24 cellular contexts compared by ENCODE assay signal in the genomic region with DNA sequence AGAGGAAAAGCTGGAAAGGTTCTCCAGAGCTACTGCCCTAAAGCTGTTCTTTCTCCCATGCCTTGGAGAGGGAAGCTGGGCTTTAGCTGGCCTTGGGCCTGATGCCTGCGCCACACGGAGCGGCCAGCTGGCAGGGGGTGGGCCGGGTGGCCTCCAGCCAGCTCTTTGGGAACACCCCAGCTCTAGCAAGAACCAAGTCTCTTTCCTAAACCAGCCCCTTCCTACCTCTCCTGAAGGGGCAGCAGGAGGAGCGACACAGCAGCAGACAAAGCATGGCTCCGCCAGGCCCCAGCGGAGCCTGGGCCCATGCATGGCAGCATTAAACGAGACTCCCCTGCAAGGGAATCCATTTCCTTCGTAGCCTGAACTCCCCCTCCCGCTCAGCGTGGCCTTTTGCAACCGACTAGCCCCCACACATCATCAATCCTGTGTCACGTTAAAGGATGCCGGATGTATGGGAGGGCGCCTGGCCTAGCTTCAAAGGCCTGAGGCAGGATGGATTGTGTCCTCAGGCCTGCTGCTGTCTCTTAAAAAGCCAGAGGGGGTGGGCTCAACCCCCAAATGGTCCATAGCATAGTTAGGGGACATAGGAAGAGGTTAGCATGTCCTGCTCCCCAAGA. TPM values are rescaled to one million over a fixed set of nuclear protein-coding genes. Genes with fewer than 3 reads are reported as not detected.
DNase-seq lines count a peak whose midpoint lies in the region; ATAC-seq and TF ChIP-seq lines count a peak whose summit lies in the region.
"Had no signal": no experiment of that assay in that cellular context is flagged by ENCODE, and none has a peak within 500 bp of the region (broad histone marks: within the 10 kb centered on the region; RNA-seq: fewer than 3 reads in every experiment).

No MANE protein-coding gene starts in this region.

- H3K36me3 ChIP-seq in left ventricle myocardium inferior = peaks cover 85% of the 10 kb centered on the region
- H3K36me3 ChIP-seq in ovary = no peaks in the 10 kb centered on the region
- no peaks in the 10 kb centered on the region for H3K36me3 ChIP-seq in uterus

- peak overlapping the region; percentile 89 for H3K27ac ChIP-seq in left ventricle myocardium inferior (replicated peaks)
- H3K27ac ChIP-seq in ovary = no peak overlapping the region
- H3K27ac ChIP-seq in uterus = peak overlapping the region; percentile 75 to 81
- H3K27ac ChIP-seq: 22Rv1, parathyroid adenoma, PC-9, testis had no signal

- intact Hi-C loops in left ventricle myocardium inferior (cut with micrococcal nuclease) (no loop called here), left cardiac atrium (cut with DNase I) (no loop called here), head of caudate nucleus (cut with DNase I) (no loop called here), ovary (cut with DNase I) (no loop called here), uterus (cut with DNase I; ENCODE audit: low total_unique reads) (no loop called here)

- H3K27me3 ChIP-seq in left ventricle myocardium inferior (ENCODE audit: low read depth) = no peaks in the 10 kb centered on the region
- H3K27me3 ChIP-seq in ovary = no peaks in the 10 kb centered on the region
- H3K27me3 ChIP-seq in uterus = no peaks in the 10 kb centered on the region
- H3K27me3 ChIP-seq: testis had no signal

- peaks cover 68% of the 10 kb centered on the region for H3K4me1 ChIP-seq in left ventricle myocardium inferior
- peaks cover 8% of the 10 kb centered on the region for H3K4me1 ChIP-seq in ovary (ENCODE audit: insufficient read depth)
- H3K4me1 ChIP-seq in uterus = peaks cover 10 to 23% of the 10 kb centered on the region in 2 donors

- no peak for TF ChIP-seq CTCF in left ventricle myocardium inferior (IDR thresholded peaks at IDR 0.05; ENCODE audit: borderline replicate concordance)
- no peak for TF ChIP-seq CTCF in ovary (IDR thresholded peaks at IDR 0.05)
- TF ChIP-seq CTCF in uterus (IDR thresholded peaks at IDR 0.05) = no peak

- no peak for TF ChIP-seq EP300 in ovary (IDR thresholded peaks at IDR 0.05)

- H3K9me3 ChIP-seq in left ventricle myocardium inferior (replicated peaks) = no peaks in the 10 kb centered on the region
- H3K9me3 ChIP-seq in ovary = no peaks in the 10 kb centered on the region
- no peaks in the 10 kb centered on the region for H3K9me3 ChIP-seq in uterus
- H3K9me3 ChIP-seq: testis had no signal

- H3K4me3 ChIP-seq in left ventricle myocardium inferior = no peak overlapping the region
- H3K4me3 ChIP-seq in ovary = no peak overlapping the region
- H3K4me3 ChIP-seq in uterus = no peak overlapping the region
- H3K4me3 ChIP-seq: PC-9, skin epidermis, testis had no signal

- WGBS in ovary, 3 donors = 44 to 53% (median 50%) methylated on average over 15 of the region's 15 CpGs

- no peak for TF ChIP-seq POLR2A in ovary (IDR thresholded peaks at IDR 0.05)
- no peak for TF ChIP-seq POLR2A in uterus (IDR thresholded peaks at IDR 0.05)

- DNase-seq in left ventricle myocardium inferior (no peak), left cardiac atrium (no peak), head of caudate nucleus (peak in 26 of 42 donors; percentile 30 to 67 (median 50)), ovary (peak in 3 of 5 donors; percentile 52 to 68 (median 58)), uterus (peak in 1 of 2 donors; percentile 31), A172 (ENCODE audit: low spot score) (no peak), NCI-H1048 (lab: John Stamatoyannopoulos, UW) (no peak), AML-193 (lab: John Stamatoyannopoulos, UW) (no peak)
- DNase-seq: activated CD4-positive, CD25-positive, alpha-beta regulatory T cell; activated naive CD8-positive, alpha-beta T cell treated with anti-CD3 and anti-CD28 coated beads for 36 hours; Calu3; GDM1; NCI-H1105 treated with DMSO at 0.1 percent for 48 hours; NCI-H748 treated with DMSO at 0.1 percent for 48 hours; PC-9; stimulated activated CD4-positive, alpha-beta T cell treated with anti-CD3 and anti-CD28 coated beads, Interleukin-4, amount 100 ng/mL, for 1 hour; testis had no signal

- ATAC-seq in left cardiac atrium = no peak

RNA-seq across cellular contexts. Expression of a gene that starts 14.0 kb away (rescaled TPM):
- total RNA-seq in left ventricle myocardium inferior (41.8 TPM), left cardiac atrium (10 to 100 TPM; 34.8 to 36.5 TPM), ovary (10 to 100 TPM; 21.9 to 44.1 (median 25.9) TPM), uterus (10 to 100 TPM; 23.1 to 87.4 (median 36.4) TPM)
- 10 to 100 TPM; 35.1 to 45.0 TPM for polyA plus RNA-seq in ovary
- 84.5 and 93.4 TPM in 2 replicates for total RNA-seq in A172 (2014; rRNA removed; shearing (Covaris generic))

RNA-seq across cellular contexts. Expression of a gene that starts 28.7 kb away (rescaled TPM):
- 0.08 TPM for total RNA-seq in left ventricle myocardium inferior
- under 1 TPM; 0.21 to 0.24 TPM for total RNA-seq in left cardiac atrium
- total RNA-seq in ovary = 1 to 10 TPM in 1 of 7 donors, under 1 TPM in 5, not detected in 1; 0.20 to 4.7 (median 0.44) TPM
- polyA plus RNA-seq in ovary = under 1 TPM; 0.25 to 0.70 TPM
- total RNA-seq in uterus = 1 to 10 TPM in 2 of 4 donors, not detected in 2; 1.9 to 2.0 TPM
- not detected in 2 replicates for total RNA-seq in A172 (2014; rRNA removed; shearing (Covaris generic))
- total RNA-seq: activated CD8-positive, alpha-beta memory T cell treated with anti-CD3 and anti-CD28 coated beads for 36 hours; activated naive CD8-positive, alpha-beta T cell treated with anti-CD3 and anti-CD28 coated beads for 36 hours; activated T-helper 1 cell treated with anti-CD3 and anti-CD28 coated beads, Interleukin-12 subunit alpha, Interleukin-12 subunit beta, Interleukin-2, Interleukin-4 antibody, amounts not matched to agents 30 ng/mL and 10 ng/mL and 1 ng/mL, durations not matched to agents 14 hours and 24 hours and 36 hours; left lobe of liver; LHCN-M2; PC-9 had no signal

RNA-seq across cellular contexts. Expression of a gene that starts 37.9 kb away (rescaled TPM):
- total RNA-seq in left ventricle myocardium inferior (27.6 TPM), left cardiac atrium (10 to 100 TPM; 21.4 to 32.3 TPM), ovary (10 to 100 TPM; 11.9 to 28.4 (median 16.8) TPM), uterus (10 to 100 TPM; 12.3 to 44.3 (median 17.7) TPM)
- 10 to 100 TPM; 16.0 to 23.9 TPM for polyA plus RNA-seq in ovary
- total RNA-seq in A172 (2014; rRNA removed; shearing (Covaris generic)) = 23.0 and 38.0 TPM in 2 replicates

RNA-seq across cellular contexts. Expression of a gene that starts 44.5 kb away (rescaled TPM):
- total RNA-seq in left ventricle myocardium inferior (27.1 TPM), left cardiac atrium (10 to 100 TPM; 24.2 to 31.9 TPM), ovary (10 to 100 TPM; 24.9 to 60.4 (median 36.5) TPM), uterus (10 to 100 TPM; 17.9 to 67.6 (median 40.2) TPM)
- 10 to 100 TPM; 28.8 to 31.9 TPM for polyA plus RNA-seq in ovary
- 25.3 and 40.4 TPM in 2 replicates for total RNA-seq in A172 (2014; rRNA removed; shearing (Covaris generic))

Comparison
In these comparisons a context has a peak if more than half of its experiments do, and no peak if none do; other contexts are left out.
1. DNase-seq: peak in head of caudate nucleus (26 of 42) and ovary (3 of 5); none in left ventricle myocardium inferior (single experiment), left cardiac atrium (single experiment), A172 (single experiment), NCI-H1048 (single experiment) and AML-193 (0 of 2).
2. H3K27ac ChIP-seq: peak in left ventricle myocardium inferior (single experiment) and uterus (2 of 2); none in ovary (0 of 2).